Comparison of ENCODE assay signal across 21 cellular contexts in genomic region chr11:79237111-79237510, GRCh38.
DNase-seq lines count a peak whose midpoint lies in the region; ATAC-seq and TF ChIP-seq lines count a peak whose summit lies in the region.
"Had no signal": no experiment of that assay in that cellular context is flagged by ENCODE, and none has a peak within 500 bp of the region (broad histone marks: within the 10 kb centered on the region; RNA-seq: fewer than 3 reads in every experiment).

No MANE protein-coding gene starts in this region.

- no peaks in the 10 kb centered on the region for H3K36me3 Mint-ChIP-seq in CD14-positive monocyte
- H3K36me3 Mint-ChIP-seq in activated naive CD8-positive, alpha-beta T cell treated with anti-CD3 and anti-CD28 coated beads for 36 hours = no peaks in the 10 kb centered on the region
- H3K36me3 Mint-ChIP-seq: CD8-positive, alpha-beta memory T cell; naive thymus-derived CD8-positive, alpha-beta T cell had no signal

- no peak overlapping the region for H3K4me3 Mint-ChIP-seq in CD14-positive monocyte
- no peak overlapping the region for H3K4me3 Mint-ChIP-seq in activated naive CD8-positive, alpha-beta T cell treated with anti-CD3 and anti-CD28 coated beads for 36 hours
- H3K4me3 Mint-ChIP-seq: activated naive CD8-positive, alpha-beta T cell treated with anti-CD3 and anti-CD28 coated beads, Interleukin-2, amount 50 U/mL, for 24 hours; activated T-helper 17 cell treated with anti-CD3 and anti-CD28 coated beads, Interleukin-2, amount 50 U/mL, for 72 hours; CD8-positive, alpha-beta memory T cell; naive thymus-derived CD8-positive, alpha-beta T cell had no signal

- H3K9me3 Mint-ChIP-seq in CD14-positive monocyte = peaks cover 0 to 2% (median 0%) of the 10 kb centered on the region in 7 donors
- no peaks in the 10 kb centered on the region for H3K9me3 Mint-ChIP-seq in activated naive CD8-positive, alpha-beta T cell treated with anti-CD3 and anti-CD28 coated beads for 36 hours
- H3K9me3 Mint-ChIP-seq: activated naive CD8-positive, alpha-beta T cell treated with anti-CD3 and anti-CD28 coated beads, Interleukin-2, amount 50 U/mL, for 24 hours; activated T-helper 17 cell treated with anti-CD3 and anti-CD28 coated beads, Interleukin-2, amount 50 U/mL, for 72 hours; naive thymus-derived CD8-positive, alpha-beta T cell had no signal

- WGBS in GM23248 (ENCODE audit: low coverage in 1 of 2, low lambda C conversion rate in 2 of 2, missing lambda C conversion rate in 2 of 2), 2 experiments = 85 to 90% methylated on average over 5 of the region's 5 CpGs

- intact Hi-C loops in lower lobe of right lung (cut with DNase I) = no loop called here
- intact Hi-C loops in CD14-positive monocyte (cut with micrococcal nuclease) = no loop called here

- no peaks in the 10 kb centered on the region for H3K79me2 ChIP-seq in GM23248 (ENCODE audit: insufficient read depth)

- in situ Hi-C loops in GM23248 (cut with MboI) = no loop called here

- no peak overlapping the region for H3K27ac Mint-ChIP-seq in CD14-positive monocyte
- H3K27ac Mint-ChIP-seq in activated naive CD8-positive, alpha-beta T cell treated with anti-CD3 and anti-CD28 coated beads for 36 hours = no peak overlapping the region
- H3K27ac Mint-ChIP-seq: activated naive CD8-positive, alpha-beta T cell treated with anti-CD3 and anti-CD28 coated beads, Interleukin-2, amount 50 U/mL, for 24 hours; activated T-helper 17 cell treated with anti-CD3 and anti-CD28 coated beads, Interleukin-2, amount 50 U/mL, for 72 hours; CD8-positive, alpha-beta memory T cell; naive thymus-derived CD8-positive, alpha-beta T cell had no signal

- no peaks in the 10 kb centered on the region for H3K27me3 ChIP-seq in GM23248 (replicated peaks; ENCODE audit: insufficient read depth)
- H3K27me3 ChIP-seq in adipocyte (replicated peaks; ENCODE audit: control insufficient read depth, insufficient read depth, low read length) = no peaks in the 10 kb centered on the region
- H3K27me3 ChIP-seq in lower lobe of right lung (ENCODE audit: low read depth) = peaks cover 4% of the 10 kb centered on the region

- H3K4me2 ChIP-seq in GM23248 (ENCODE audit: unreplicated experiment) = peak overlapping the region; percentile 45

- H3F3A ChIP-seq in GM23248 (ENCODE audit: insufficient read depth) = peaks cover 13% of the 10 kb centered on the region

- no peaks in the 10 kb centered on the region for H3K36me3 ChIP-seq in GM23248 (ENCODE audit: low read depth)
- no peaks in the 10 kb centered on the region for H3K36me3 ChIP-seq in adipocyte (ENCODE audit: control insufficient read depth, insufficient read depth, low read length, severe bottlenecking)
- no peaks in the 10 kb centered on the region for H3K36me3 ChIP-seq in lower lobe of right lung

- H3K9ac ChIP-seq in GM23248 = peak overlapping the region; percentile 39; the same call in 1 of the 2 replicates
- H3K9ac ChIP-seq in adipocyte (ENCODE audit: low read length) = peak overlapping the region; percentile 68

- H3K9me3 ChIP-seq in GM23248 (ENCODE audit: low read depth) (no peaks in the 10 kb centered on the region), adipocyte (ENCODE audit: control insufficient read depth, low read length) (no peaks in the 10 kb centered on the region), lower lobe of right lung (no peaks in the 10 kb centered on the region)

- H3K4me1 ChIP-seq in GM23248 (ENCODE audit: insufficient read depth) = peaks cover 18% of the 10 kb centered on the region
- peaks cover 22% of the 10 kb centered on the region for H3K4me1 ChIP-seq in adipocyte (ENCODE audit: control insufficient read depth, insufficient read depth, low read length)
- H3K4me1 ChIP-seq in lower lobe of right lung = no peaks in the 10 kb centered on the region

- peaks cover 0 to 8% (median 7%) of the 10 kb centered on the region in 3 donors for H3K27me3 Mint-ChIP-seq in CD14-positive monocyte (ENCODE audit: low read depth in 3 of 3)
- no peaks in the 10 kb centered on the region for H3K27me3 Mint-ChIP-seq in activated naive CD8-positive, alpha-beta T cell treated with anti-CD3 and anti-CD28 coated beads for 36 hours
- H3K27me3 Mint-ChIP-seq: progenitor cell of endocrine pancreas had no signal

- H3K4me3 ChIP-seq in GM23248 (peak overlapping the region; percentile 22; the same call in 1 of the 2 replicates), adipocyte (ENCODE audit: low read length) (no peak overlapping the region), lower lobe of right lung (no peak overlapping the region), skin epidermis (no peak overlapping the region)
- H3K4me3 ChIP-seq: dorsolateral prefrontal cortex, lung had no signal

- no peak overlapping the region; the same call in 1 of the 2 replicates for H2AFZ ChIP-seq in GM23248

- H3K27ac ChIP-seq in GM23248 (peak overlapping the region; percentile 67), lower lobe of right lung (peak overlapping the region; percentile 21), skin epidermis (peak overlapping the region in 16 of 21 experiments; percentile 8 to 76 (median 42))

- H3K9me2 ChIP-seq in GM23248 (ENCODE audit: insufficient read depth) = no peaks in the 10 kb centered on the region

- ATAC-seq in lower lobe of right lung (no peak), HG03354 (IDR thresholded peaks at IDR 0.05; ENCODE audit: poor library complexity, severe bottlenecking, unreplicated experiment) (no peak)
- ATAC-seq: activated naive CD8-positive, alpha-beta T cell treated with anti-CD3 and anti-CD28 coated beads, Interleukin-2, amount 50 U/mL, for 24 hours; activated T-helper 17 cell treated with anti-CD3 and anti-CD28 coated beads, Interleukin-2, amount 50 U/mL, for 72 hours; HCT116; naive thymus-derived CD8-positive, alpha-beta T cell had no signal

- no peaks in the 10 kb centered on the region for H4K20me1 ChIP-seq in GM23248 (ENCODE audit: insufficient read depth)

- no peaks in the 10 kb centered on the region for H3K4me1 Mint-ChIP-seq in CD14-positive monocyte
- H3K4me1 Mint-ChIP-seq in activated naive CD8-positive, alpha-beta T cell treated with anti-CD3 and anti-CD28 coated beads for 36 hours = no peaks in the 10 kb centered on the region
- H3K4me1 Mint-ChIP-seq: activated naive CD8-positive, alpha-beta T cell treated with anti-CD3 and anti-CD28 coated beads, Interleukin-2, amount 50 U/mL, for 24 hours; activated T-helper 17 cell treated with anti-CD3 and anti-CD28 coated beads, Interleukin-2, amount 50 U/mL, for 72 hours; CD8-positive, alpha-beta memory T cell; naive thymus-derived CD8-positive, alpha-beta T cell had no signal

- TF ChIP-seq CTCF in lower lobe of right lung (IDR thresholded peaks at IDR 0.05) (no peak), CD14-positive monocyte (IDR thresholded peaks at IDR 0.05) (no peak)

- DNase-seq in GM23248 (peak; percentile 26), adipocyte (ENCODE audit: low read depth) (no peak), lower lobe of right lung (no peak), CD14-positive monocyte (ENCODE audit: low spot score) (no peak), hepatic stellate cell (ENCODE audit: low spot score) (no peak)
- DNase-seq in activated naive CD8-positive, alpha-beta T cell treated with anti-CD3 and anti-CD28 coated beads for 36 hours = no peak
- DNase-seq: activated CD4-positive, alpha-beta T cell treated with anti-CD3 and anti-CD28 coated beads for 48 hours; activated naive CD8-positive, alpha-beta T cell treated with anti-CD3 and anti-CD28 coated beads, Interleukin-2, amount 50 U/mL, for 24 hours; CD8-positive, alpha-beta memory T cell; glutamatergic neuron; naive thymus-derived CD8-positive, alpha-beta T cell; NCI-H2081; stimulated activated CD4-positive, alpha-beta T cell treated with anti-CD3 and anti-CD28 coated beads, Interleukin-12 subunit alpha, Interleukin-12 subunit beta, amount 100 ng/mL, for 4 hours; stimulated activated CD8-positive, alpha-beta memory T cell treated with anti-CD3 and anti-CD28 coated beads, Interleukin-4, amount 100 ng/mL, for 48 hours had no signal
